24 cellular contexts compared by ENCODE assay signal in genomic region chr17:45972531-45972930, GRCh38. TPM values are rescaled to one million over a fixed set of nuclear protein-coding genes. Genes with fewer than 3 reads are reported as not detected.
DNase-seq lines count a peak whose midpoint lies in the region; ATAC-seq, FAIRE-seq and TF ChIP-seq lines count a peak whose summit lies in the region.
"Had no signal": no experiment of that assay in that cellular context is flagged by ENCODE, and none has a peak within 500 bp of the region (broad histone marks: within the 10 kb centered on the region; RNA-seq: fewer than 3 reads in every experiment).

No MANE protein-coding gene starts in this region.

- H4K91ac ChIP-seq in H1 (replicated peaks; ENCODE audit: insufficient read length, low read length), result no peak overlapping the region

- CTCF ChIA-PET in HepG2 (lab: Yijun Ruan, JAX; ENCODE audit: low intra/inter-chr PET ratio, low total read pairs) (no interaction called here), H1 (lab: Charles Lee; ENCODE audit: partially characterized antibody) (interaction anchor here (0.8 to 2.8 kb wide), 16 partner anchors 7 to 230 kb away, joined by 3 to 31 read pairs (median 8); partner anchors contain the start of gene STH)

- no peak overlapping the region for H2BK20ac ChIP-seq in H1 (ENCODE audit: low read length)

- WGBS in HepG2 (ENCODE audit: low lambda C conversion rate), result 83% methylated on average over 3 of the region's 3 CpGs
- 62% methylated on average over 3 of the region's 3 CpGs for WGBS in right lobe of liver (ENCODE audit: insufficient coverage, low coverage, low lambda C conversion rate, missing lambda C conversion rate)
- WGBS in H1 (ENCODE audit: extremely low coverage in 1 of 2, insufficient coverage in 1 of 2, insufficient read length in 1 of 2, insufficient replicate concordance in 2 of 2, low coverage in 1 of 2, low lambda C conversion rate in 2 of 2, missing lambda C conversion rate in 1 of 2), 2 experiments, result 87% methylated on average over 3 of the region's 3 CpGs; no CpG with 5 or more reads in 1 of the 2 experiments
- WGBS in prostate gland, result 86% methylated on average over 3 of the region's 3 CpGs
- WGBS in suprapubic skin, result 87% methylated on average over 3 of the region's 3 CpGs

- no peak overlapping the region for H2AFZ ChIP-seq in HepG2 (ENCODE audit: low read length)
- no peak overlapping the region for H2AFZ ChIP-seq in H1 (ENCODE audit: low read length)

- no peak overlapping the region for H4K5ac ChIP-seq in H1 (ENCODE audit: insufficient read length, low read depth, low read length)

- H3K27ac ChIP-seq in HepG2 (ENCODE audit: extremely low read length, insufficient read depth, low read length) (no peak overlapping the region), right lobe of liver (no peak overlapping the region), H1 (ENCODE audit: low read depth, low read length) (no peak overlapping the region), prostate gland (peak overlapping the region; percentile 50 to 76), suprapubic skin (peak overlapping the region; percentile 86)
- H3K27ac ChIP-seq: KMS-11 had no signal

- peaks cover 10% of the 10 kb centered on the region; the same call in 1 of the 2 replicates for H3K23me2 ChIP-seq in H1 (ENCODE audit: low read depth, low read length)

- POLR2A ChIA-PET in HepG2 (lab: Yijun Ruan, JAX), result no interaction called here
- POLR2A ChIA-PET in H1 (lab: Charles Lee; ENCODE audit: partially characterized antibody), result no interaction called here

- H3K4me2 ChIP-seq in HepG2 (ENCODE audit: low read depth, low read length) (no peak overlapping the region), H1 (ENCODE audit: insufficient read depth in 1 of 2, low read depth in 2 of 2, low read length in 2 of 2) (no peak overlapping the region)
- H3K4me2 ChIP-seq: KMS-11 had no signal

- no peak overlapping the region for H2BK12ac ChIP-seq in H1 (ENCODE audit: low read depth, low read length)

- TF ChIP-seq CTCF in HepG2 (CRISPR knock-in tag; IDR thresholded peaks at IDR 0.05) (no peak), right lobe of liver (IDR thresholded peaks at IDR 0.05) (no peak), H1 (IDR thresholded peaks at IDR 0.05; ENCODE audit: control extremely low read depth in 1 of 3, insufficient read depth in 1 of 3, low read depth in 1 of 3, low read length in 3 of 3) (no peak), prostate gland (IDR thresholded peaks at IDR 0.05) (no peak), suprapubic skin (IDR thresholded peaks at IDR 0.05) (no peak)

- TF ChIP-seq POLR2A in HepG2 (IDR thresholded peaks at IDR 0.05; ENCODE audit: insufficient read depth in 1 of 2, low read depth in 2 of 2, low read length in 2 of 2) (no peak), right lobe of liver (IDR thresholded peaks at IDR 0.05) (no peak), H1 (IDR thresholded peaks at IDR 0.05; ENCODE audit: control extremely low read depth in 1 of 2, low read depth in 2 of 2, low read length in 2 of 2) (no peak), prostate gland (IDR thresholded peaks at IDR 0.05) (no peak), suprapubic skin (IDR thresholded peaks at IDR 0.05) (no peak)

- DNase-seq in HepG2 (ENCODE audit: low spot score), result no peak
- no peak for DNase-seq in right lobe of liver
- no peak for DNase-seq in H1 (ENCODE audit: low read depth in 1 of 2, low spot score in 2 of 2)
- no peak for DNase-seq in prostate gland (ENCODE audit: low spot score)
- no peak for DNase-seq in suprapubic skin (ENCODE audit: low spot score in 2 of 2)
- DNase-seq in activated effector memory CD4-positive, alpha-beta T cell treated with anti-CD3 and anti-CD28 coated beads, Interleukin-2, amount 50 U/mL, for 16 hours, result no peak
- DNase-seq: Caco-2; CD8-positive, alpha-beta T cell; GOT3; IMR-90; NCI-H1092; NCI-H1417 treated with DMSO at 0.1 percent for 48 hours; NCI-H1930; NCI-H2107; NCI-H524; NCI-H774 had no signal

- H3K9ac ChIP-seq in HepG2 (ENCODE audit: insufficient read depth, low read depth, low read length) (no peak overlapping the region), H1 (replicated peaks in 1 of 4; ENCODE audit: extremely low read depth in 1 of 4, low read depth in 3 of 4, low read length in 3 of 4) (no peak overlapping the region)
- H3K9ac ChIP-seq: KMS-11 had no signal

- H3K4ac ChIP-seq in H1 (replicated peaks; ENCODE audit: insufficient read length, low read depth, low read length), result no peak overlapping the region

- no peak overlapping the region for H2BK120ac ChIP-seq in H1 (replicated peaks; ENCODE audit: low read depth, low read length)

- TF ChIP-seq EP300 in HepG2 (IDR thresholded peaks at IDR 0.05; ENCODE audit: low read depth in 2 of 2, low read length in 2 of 2) (no peak), HepG2 (CRISPR knock-in tag; IDR thresholded peaks at IDR 0.05; ENCODE audit: borderline replicate concordance) (no peak), H1 (IDR thresholded peaks at IDR 0.05; ENCODE audit: borderline replicate concordance in 1 of 2, low read depth in 2 of 2, low read length in 2 of 2) (no peak), suprapubic skin (IDR thresholded peaks at IDR 0.05) (no peak)

- no peak overlapping the region for H2BK5ac ChIP-seq in H1 (ENCODE audit: low read depth, low read length)

- ATAC-seq in HepG2, result no peak
- no peak for ATAC-seq in right lobe of liver
- no peak for ATAC-seq in HG03139 (IDR thresholded peaks at IDR 0.05; ENCODE audit: unreplicated experiment)
- ATAC-seq in HG02759 (IDR thresholded peaks at IDR 0.05; ENCODE audit: unreplicated experiment), result no peak
- ATAC-seq: CD8-positive, alpha-beta T cell; GM12878; SK-N-SH treated with all-trans-retinoic acid at 6 μM for 48 hours had no signal

- in situ Hi-C loops in HepG2 (cut with HindIII; ENCODE audit: extremely low pct_ligation_motif_present, low pct_unique_long_range_greater_than_20kb), result no loop called here

- H3K27me3 ChIP-seq in HepG2 (ENCODE audit: control insufficient read depth in 1 of 2, insufficient read depth in 2 of 2, low read length in 2 of 2) (no peaks in the 10 kb centered on the region; a peak in 1 of 5 replicates), right lobe of liver (no peaks in the 10 kb centered on the region), H1 (replicated peaks in 1 of 4; ENCODE audit: control insufficient read depth in 3 of 4, extremely low read depth in 1 of 4, insufficient read depth in 3 of 4, low read length in 3 of 4) (peaks cover 0 to 5% (median 0%) of the 10 kb centered on the region in 4 experiments; a peak in 2 of 7 replicates), prostate gland (replicated peaks; ENCODE audit: insufficient read depth) (no peaks in the 10 kb centered on the region), suprapubic skin (no peaks in the 10 kb centered on the region)

- no peak overlapping the region for H3K18ac ChIP-seq in H1 (ENCODE audit: extremely low read depth, low read length)

- H3K79me2 ChIP-seq in HepG2 (ENCODE audit: insufficient read depth, low read length) (no peaks in the 10 kb centered on the region), H1 (ENCODE audit: control insufficient read depth in 1 of 2, insufficient read depth in 2 of 2, low read length in 2 of 2) (no peaks in the 10 kb centered on the region)

- H3K4me3 ChIP-seq in HepG2 (replicated peaks in 1 of 3; ENCODE audit: insufficient read depth in 1 of 3, low read depth in 2 of 3, low read length in 3 of 3) (no peak overlapping the region), right lobe of liver (no peak overlapping the region), H1 (ENCODE audit: extremely low read depth in 1 of 4, insufficient read depth in 2 of 4, low read depth in 3 of 4, low read length in 4 of 4) (no peak overlapping the region), prostate gland (no peak overlapping the region), suprapubic skin (no peak overlapping the region)
- H3K4me3 ChIP-seq: GM12878 had no signal

- H3K4me1 ChIP-seq in HepG2 (ENCODE audit: insufficient read depth, low read length) (no peaks in the 10 kb centered on the region), right lobe of liver (no peaks in the 10 kb centered on the region), H1 (replicated peaks in 1 of 4; ENCODE audit: control insufficient read depth in 3 of 4, insufficient read depth in 4 of 4, low read length in 3 of 4) (peaks cover 0 to 3% (median 0%) of the 10 kb centered on the region in 4 experiments; a peak in 1 of 7 replicates), prostate gland (replicated peaks) (peaks cover 8% of the 10 kb centered on the region), suprapubic skin (peaks cover 24% of the 10 kb centered on the region)

- BruUV-seq in HepG2 (replicated peaks; lab: Mats Ljungman, UMichigan), result no TSS peak

- no peak overlapping the region for H2BK15ac ChIP-seq in H1 (ENCODE audit: low read length)

- H3K14ac ChIP-seq in H1 (ENCODE audit: insufficient read length), result no peak overlapping the region

- H3K36me3 ChIP-seq in HepG2 (replicated peaks in 1 of 2; ENCODE audit: control insufficient read depth in 1 of 2, insufficient read depth in 2 of 2, low read length in 2 of 2) (no peaks in the 10 kb centered on the region), right lobe of liver (no peaks in the 10 kb centered on the region), H1 (ENCODE audit: control insufficient read depth in 2 of 4, insufficient read depth in 4 of 4, low read length in 3 of 4) (no peaks in the 10 kb centered on the region), prostate gland (no peaks in the 10 kb centered on the region), suprapubic skin (no peaks in the 10 kb centered on the region)

- FAIRE-seq in HepG2 (lab: Jason Lieb, UNC), result no peak
- FAIRE-seq in H1 (lab: Jason Lieb, UNC), result no peak
- FAIRE-seq: G401.6, GM12878, RCC 7860 had no signal

- no peaks in the 10 kb centered on the region for H3K79me1 ChIP-seq in H1 (ENCODE audit: low read depth, low read length)

- no peaks in the 10 kb centered on the region for H3K9me3 ChIP-seq in HepG2 (ENCODE audit: low read length)
- H3K9me3 ChIP-seq in right lobe of liver, result no peaks in the 10 kb centered on the region
- no peaks in the 10 kb centered on the region for H3K9me3 ChIP-seq in H1 (ENCODE audit: insufficient read depth in 2 of 2, low read depth in 1 of 2, low read length in 1 of 2)
- H3K9me3 ChIP-seq in prostate gland, result no peaks in the 10 kb centered on the region
- no peaks in the 10 kb centered on the region for H3K9me3 ChIP-seq in suprapubic skin

- no peak overlapping the region for H2AK5ac ChIP-seq in H1 (ENCODE audit: low read depth, low read length)

- H3K56ac ChIP-seq in H1 (replicated peaks; ENCODE audit: insufficient read length, low read depth, low read length), result no peak overlapping the region

- no peak overlapping the region for H4K8ac ChIP-seq in H1 (ENCODE audit: extremely low read depth, insufficient read depth, low read length)

- H3K23ac ChIP-seq in H1 (ENCODE audit: insufficient read length), result no peak overlapping the region

- H4K20me1 ChIP-seq in HepG2 (ENCODE audit: insufficient read depth, low read length) (no peaks in the 10 kb centered on the region; the same call in 1 of the 2 replicates), H1 (replicated peaks in 1 of 2; ENCODE audit: control insufficient read depth in 1 of 2, insufficient read depth in 2 of 2, low read length in 2 of 2) (no peaks in the 10 kb centered on the region)

- intact Hi-C loops in HepG2 (cut with micrococcal nuclease; ENCODE audit: unreplicated experiment), result no loop called here
- intact Hi-C loops in right lobe of liver (cut with DNase I), result no loop called here
- intact Hi-C loops in prostate gland (cut with DNase I), result no loop called here

- TF ChIP-seq RAD21 in HepG2 (CRISPR knock-in tag; IDR thresholded peaks at IDR 0.05), result no peak
- TF ChIP-seq RAD21 in H1 (IDR thresholded peaks at IDR 0.05 in 1 of 2, conservative IDR thresholded peaks at IDR 0.05 in 1 of 2; ENCODE audit: low read depth in 2 of 2, low read length in 2 of 2), result no peak

RNA-seq across cellular contexts. Expression of gene STH, which starts 26.5 kb away (rescaled TPM):
- total RNA-seq in HepG2 (2016; rRNA removed; fragmentation: Illumina TruSeq; extraction: Trizol), result not detected in 2 replicates
- total RNA-seq in HepG2 (2016; cell fraction: cytosol; rRNA removed; fragmentation: Illumina TruSeq; extraction: Trizol; ENCODE audit: low read depth), result not detected in 2 replicates
- not detected in 2 replicates for total RNA-seq in HepG2 (2016; cell fraction: insoluble cytoplasmic fraction; rRNA removed; fragmentation: Illumina TruSeq; extraction: Trizol)
- total RNA-seq in HepG2 (2016; cell fraction: membrane; rRNA removed; fragmentation: Illumina TruSeq; extraction: Trizol), result not detected in 2 replicates
- total RNA-seq in HepG2 (2016; cell fraction: nucleus; rRNA removed; fragmentation: Illumina TruSeq; extraction: Trizol), result not detected in 2 replicates
- polyA plus RNA-seq in HepG2 (2011; rRNA removed), result 0.37 TPM in 1 of 2 replicates, not detected in the other
- not detected in 2 replicates for polyA plus RNA-seq in HepG2 (2011; cell fraction: cytosol; rRNA removed)
- polyA plus RNA-seq in HepG2 (2011; cell fraction: nucleus; rRNA removed), result not detected in 2 replicates
- not detected in 2 replicates for polyA plus RNA-seq in HepG2 (2012)
- not detected in 2 replicates for polyA plus RNA-seq in HepG2 (2016; cell fraction: cytosol; fragmentation: Illumina TruSeq; extraction: Trizol; ENCODE audit: low read depth)
- polyA plus RNA-seq in HepG2 (2016; cell fraction: insoluble cytoplasmic fraction; fragmentation: Illumina TruSeq; extraction: Trizol; ENCODE audit: low read depth), result not detected in 2 replicates
- polyA plus RNA-seq in HepG2 (2016; cell fraction: membrane; fragmentation: Illumina TruSeq; extraction: Trizol; ENCODE audit: low read depth), result not detected in 2 replicates
- polyA plus RNA-seq in HepG2 (2016; cell fraction: nucleus; fragmentation: Illumina TruSeq; extraction: Trizol; ENCODE audit: insufficient read depth, low read depth), result not detected in 2 replicates
- 0.78 TPM in 1 of 2 replicates, not detected in the other for polyA minus RNA-seq in HepG2 (2011; rRNA and poly(A)+ RNA removed; ENCODE audit: low replicate concordance)
- polyA minus RNA-seq in HepG2 (2011; cell fraction: cytosol; rRNA and poly(A)+ RNA removed), result not detected in 2 replicates
- polyA minus RNA-seq in HepG2 (2011; cell fraction: nucleus; rRNA and poly(A)+ RNA removed), result not detected in 2 replicates
- total RNA-seq in right lobe of liver, result not detected
- total RNA-seq in H1 (2021; fragmentation: NEBNext Ultra II Directional; extraction: Animal tissue kit (Norgen Biotek cat#: 25700)), result not detected in 2 replicates
- not detected in 2 replicates for polyA plus RNA-seq in H1 (2011; rRNA removed)
- not detected for polyA plus RNA-seq in H1 (2011; cell fraction: cytosol; rRNA removed)
- polyA plus RNA-seq in H1 (2011; cell fraction: nucleus; rRNA removed), result not detected
- polyA plus RNA-seq in H1 (2012, experiment 1 of 2), result not detected in 4 replicates
- not detected for polyA plus RNA-seq in H1 (2012, experiment 2 of 2)
- polyA plus RNA-seq in H1 (2013, experiment 1 of 2), result not detected
- polyA plus RNA-seq in H1 (2013, experiment 2 of 2), result not detected
- polyA minus RNA-seq in H1 (2011; rRNA and poly(A)+ RNA removed), result not detected in 2 replicates
- polyA minus RNA-seq in H1 (2011; cell fraction: cytosol; rRNA and poly(A)+ RNA removed), result not detected
- not detected for polyA minus RNA-seq in H1 (2011; cell fraction: nucleus; rRNA and poly(A)+ RNA removed)
- not detected for total RNA-seq in prostate gland
- not detected for total RNA-seq in suprapubic skin
- total RNA-seq: A172; Caco-2; CD8-positive, alpha-beta T cell; GM12878; IMR-90 had no signal
- polyA plus RNA-seq: GM12878, IMR-90 had no signal

Comparison
In these comparisons a context has a peak if more than half of its experiments do, and no peak if none do; other contexts are left out.
1. H3K27ac ChIP-seq: peak in prostate gland (2 of 2) and suprapubic skin (single experiment); none in HepG2 (single experiment), right lobe of liver (0 of 3) and H1 (single experiment).
2. Of the 41 proteins assayed by ChIP-seq in both HepG2 and H1: peak only in HepG2: none; only in H1: KDM1A; in both: none; in neither: 40.